ENCODE assay signal across 2 cellular contexts in genomic region chr6:106381871-106382270, GRCh38.
TF ChIP-seq lines count a peak whose summit lies in the region.

No MANE protein-coding gene starts in this region.

TF ChIP-seq in HCT116, 20 proteins besides CTCF, POLR2A, EP300 and RAD21 (continued from another document):
- no peak for TF ChIP-seq TCF7L2 (IDR thresholded peaks at IDR 0.05; ENCODE audit: borderline replicate concordance, extremely low read depth, insufficient read depth, insufficient read length)

TF ChIP-seq in GM12891, 5 proteins besides CTCF, POLR2A, EP300 and RAD21:
- no peak for TF ChIP-seq PAX5 (IDR thresholded peaks at IDR 0.05; ENCODE audit: insufficient read depth, low read length, severe bottlenecking)
- TF ChIP-seq SPI1 (IDR thresholded peaks at IDR 0.05; ENCODE audit: low read depth, low read length) = no peak
- TF ChIP-seq POLR2AphosphoS5 (IDR thresholded peaks at IDR 0.05; ENCODE audit: low read depth, low read length) = no peak
- no peak for TF ChIP-seq POU2F2 (IDR thresholded peaks at IDR 0.05; ENCODE audit: low read depth, low read length)
